15 cellular contexts compared by ENCODE assay signal in the genomic region with DNA sequence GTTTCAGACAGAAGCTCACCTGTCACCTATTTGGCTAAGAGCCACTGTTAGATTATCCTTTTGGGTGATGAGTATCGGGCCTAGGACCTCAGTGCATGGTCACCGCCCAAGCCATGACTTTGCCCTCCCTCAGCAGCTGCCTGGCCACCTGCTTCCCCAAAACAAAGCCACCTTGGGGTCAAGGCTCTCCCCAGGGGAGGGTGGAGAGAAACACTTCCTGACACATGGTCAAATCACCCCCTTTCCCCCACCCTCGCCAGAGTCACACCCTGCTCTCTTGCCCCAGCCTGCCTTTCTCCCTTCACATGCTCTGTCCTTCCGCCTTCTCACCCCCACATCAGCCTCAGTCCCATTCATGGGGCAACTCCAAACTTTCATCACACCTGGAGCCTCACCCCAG. TPM values are rescaled to one million over a fixed set of nuclear protein-coding genes. Genes with fewer than 3 reads are reported as not detected.
DNase-seq lines count a peak whose midpoint lies in the region; ATAC-seq and TF ChIP-seq lines count a peak whose summit lies in the region.
"Had no signal": no experiment of that assay in that cellular context is flagged by ENCODE, and none has a peak within 500 bp of the region (broad histone marks: within the 10 kb centered on the region; RNA-seq: fewer than 3 reads in every experiment).

No MANE protein-coding gene starts in this region.

- CTCF ChIA-PET in CD4-positive, alpha-beta memory T cell (lab: Charles Lee; ENCODE audit: partially characterized antibody) = interaction anchor here (0.8 to 16.4 kb wide), 5 partner anchors 7 to 102 kb away, joined by 3 to 518 read pairs (median 12); a partner anchor contains a TSS

- H3K4me1 Mint-ChIP-seq in chondrocyte (ENCODE audit: low read depth) = peaks cover 18% of the 10 kb centered on the region
- H3K4me1 Mint-ChIP-seq in CD4-positive, alpha-beta memory T cell = peaks cover 19 to 44% (median 25%) of the 10 kb centered on the region in 4 donors

- no peaks in the 10 kb centered on the region for H3K9me3 Mint-ChIP-seq in chondrocyte (ENCODE audit: low read depth)
- H3K9me3 Mint-ChIP-seq in CD4-positive, alpha-beta memory T cell = peaks cover 0 to 2% (median 0%) of the 10 kb centered on the region in 8 donors
- H3K9me3 Mint-ChIP-seq: CD8-positive, alpha-beta T cell had no signal

- H3K9me2 ChIP-seq in MM.1S (replicated peaks; ENCODE audit: insufficient read depth, low read length) = no peaks in the 10 kb centered on the region

- H3K4me3 ChIP-seq in MM.1S (ENCODE audit: low read length) (no peak overlapping the region), osteoblast (ENCODE audit: insufficient read depth, low read length) (no peak overlapping the region)
- H3K4me3 ChIP-seq in CD4-positive, alpha-beta memory T cell (ENCODE audit: low read length in 2 of 2) = no peak overlapping the region
- H3K4me3 ChIP-seq: adrenal gland had no signal

- H2AFZ ChIP-seq in MM.1S (ENCODE audit: low read length) (no peak overlapping the region), osteoblast (ENCODE audit: low read length) (no peak overlapping the region)

- H4K20me1 ChIP-seq in MM.1S (ENCODE audit: insufficient read depth, low read length) (no peaks in the 10 kb centered on the region), osteoblast (ENCODE audit: insufficient read depth, low read length) (peaks cover 4% of the 10 kb centered on the region)

- no peak for ATAC-seq in HG03378 (IDR thresholded peaks at IDR 0.05; ENCODE audit: unreplicated experiment)
- ATAC-seq in HG03095 (IDR thresholded peaks at IDR 0.05; ENCODE audit: unreplicated experiment) = no peak
- ATAC-seq: CD8-positive, alpha-beta T cell had no signal

- DNase-seq in COLO668 (lab: John Stamatoyannopoulos, UW; ENCODE audit: unreplicated experiment) = peak; percentile 5
- no peak for DNase-seq in MM.1S
- peak; percentile 29 for DNase-seq in chondrocyte (ENCODE audit: low spot score)
- peak; percentile 35 for DNase-seq in osteoblast (ENCODE audit: insufficient read length, low spot score, missing footprints)
- DNase-seq in CD4-positive, alpha-beta memory T cell = no peak
- no peak for DNase-seq in stimulated activated CD4-positive, alpha-beta T cell treated with anti-CD3 and anti-CD28 coated beads, Interleukin-12 subunit alpha, Interleukin-12 subunit beta, amount 100 ng/mL, for 4 hours
- DNase-seq: adrenal gland; CD8-positive, alpha-beta T cell; dermis blood vessel endothelial cell; NCI-H1105; NCI-H446 treated with DMSO at 0.1 percent for 48 hours; retina; SHP77 treated with DMSO at 0.1 percent for 48 hours had no signal

- H3K4me1 ChIP-seq in MM.1S (ENCODE audit: low read length) (peaks cover 21% of the 10 kb centered on the region), osteoblast (ENCODE audit: insufficient read depth, low read length) (peaks cover 28% of the 10 kb centered on the region)
- peaks cover 29% of the 10 kb centered on the region for H3K4me1 ChIP-seq in CD4-positive, alpha-beta memory T cell (ENCODE audit: insufficient read depth, low read length)

- peak overlapping the region; percentile 74; the same call in 1 of the 2 replicates for H3K4me2 ChIP-seq in MM.1S (ENCODE audit: low read depth, low read length)
- no peak overlapping the region for H3K4me2 ChIP-seq in osteoblast (ENCODE audit: insufficient read depth, low read length)

- H3K9ac ChIP-seq in MM.1S (ENCODE audit: low read length) = no peak overlapping the region

- H3K27me3 ChIP-seq in MM.1S (replicated peaks; ENCODE audit: insufficient read depth, low read length) (no peaks in the 10 kb centered on the region), osteoblast (ENCODE audit: insufficient read depth, low read length) (no peaks in the 10 kb centered on the region)
- no peaks in the 10 kb centered on the region for H3K27me3 ChIP-seq in CD4-positive, alpha-beta memory T cell (ENCODE audit: insufficient read depth, low read length)
- H3K27me3 ChIP-seq: adrenal gland had no signal

- H3K4me3 Mint-ChIP-seq in chondrocyte (ENCODE audit: unreplicated experiment) = no peak overlapping the region
- peak overlapping the region in 4 of 8 donors; percentile 24 to 79 (median 53) for H3K4me3 Mint-ChIP-seq in CD4-positive, alpha-beta memory T cell

- H3K27ac ChIP-seq in MM.1S (ENCODE audit: low read length) = no peak overlapping the region
- no peak overlapping the region for H3K27ac ChIP-seq in osteoblast (ENCODE audit: low read depth, low read length)
- H3K27ac ChIP-seq in CD4-positive, alpha-beta memory T cell (ENCODE audit: low read depth, low read length) = no peak overlapping the region
- H3K27ac ChIP-seq: adrenal gland had no signal

- no peak overlapping the region for H3K27ac Mint-ChIP-seq in chondrocyte (ENCODE audit: unreplicated experiment)
- peak overlapping the region in 1 of 7 donors; percentile 59 for H3K27ac Mint-ChIP-seq in CD4-positive, alpha-beta memory T cell
- H3K27ac Mint-ChIP-seq: CD8-positive, alpha-beta T cell had no signal

- POLR2A ChIA-PET in CD4-positive, alpha-beta memory T cell (lab: Charles Lee; ENCODE audit: partially characterized antibody) = interaction anchor here (0.8 kb wide), 1 partner anchor 364 kb away, joined by 3 read pairs; no protein-coding TSS in a partner anchor

- no peak for TF ChIP-seq CTCF in MM.1S (IDR thresholded peaks at IDR 0.05; ENCODE audit: low read length)
- TF ChIP-seq CTCF in chondrocyte (IDR thresholded peaks at IDR 0.05) = no peak
- TF ChIP-seq CTCF in osteoblast (IDR thresholded peaks at IDR 0.05; ENCODE audit: extremely low read depth, low read depth, low read length) = no peak

- peaks cover 3% of the 10 kb centered on the region for H3K27me3 Mint-ChIP-seq in chondrocyte (ENCODE audit: low read depth)
- H3K27me3 Mint-ChIP-seq in CD4-positive, alpha-beta memory T cell = peaks cover 1 to 7% of the 10 kb centered on the region in 2 donors

- H3K36me3 ChIP-seq in MM.1S (replicated peaks; ENCODE audit: insufficient read depth, low read length) (no peaks in the 10 kb centered on the region), osteoblast (ENCODE audit: insufficient read depth, low read length) (no peaks in the 10 kb centered on the region)
- no peaks in the 10 kb centered on the region for H3K36me3 ChIP-seq in CD4-positive, alpha-beta memory T cell (ENCODE audit: insufficient read depth, low read length)
- H3K36me3 ChIP-seq: adrenal gland had no signal

- H3F3A ChIP-seq in MM.1S (ENCODE audit: insufficient read depth, low read length) = peaks cover 13% of the 10 kb centered on the region; the same call in 1 of the 2 replicates

- H3K36me3 Mint-ChIP-seq in chondrocyte (ENCODE audit: low read depth) = no peaks in the 10 kb centered on the region
- no peaks in the 10 kb centered on the region for H3K36me3 Mint-ChIP-seq in CD4-positive, alpha-beta memory T cell
- H3K36me3 Mint-ChIP-seq: CD8-positive, alpha-beta T cell had no signal

- H3K9me3 ChIP-seq in MM.1S (replicated peaks; ENCODE audit: insufficient read depth, low read length) = no peaks in the 10 kb centered on the region
- no peaks in the 10 kb centered on the region for H3K9me3 ChIP-seq in osteoblast (ENCODE audit: low read depth, low read length)
- H3K9me3 ChIP-seq in CD4-positive, alpha-beta memory T cell (ENCODE audit: control insufficient read depth in 1 of 2, low read length in 2 of 2) = no peaks in the 10 kb centered on the region
- H3K9me3 ChIP-seq: adrenal gland had no signal

- no peaks in the 10 kb centered on the region; the same call in 1 of the 2 replicates for H3K79me2 ChIP-seq in MM.1S (ENCODE audit: low read length)
- peaks cover 28% of the 10 kb centered on the region for H3K79me2 ChIP-seq in osteoblast (ENCODE audit: insufficient read depth, low read length)

- intact Hi-C loops in CD4-positive, alpha-beta memory T cell (cut with micrococcal nuclease) = loop anchor here (5.0 kb wide), 1 partner anchor 46 kb away; a partner anchor contains a TSS

RNA-seq across cellular contexts. Expression of a gene that starts 1.7 kb away (rescaled TPM):
- total RNA-seq in chondrocyte (2.8 to 8.0 TPM (median 7.2 TPM) in 3 replicates), osteoblast (1.8 and 2.5 TPM in 2 replicates)
- under 1 TPM; 0.52 to 0.86 TPM for total RNA-seq in CD4-positive, alpha-beta memory T cell
- polyA plus RNA-seq in CD4-positive, alpha-beta memory T cell = 1 to 10 TPM; 1.2 to 2.4 TPM

RNA-seq across cellular contexts. Expression of a gene that starts 11.9 kb away (rescaled TPM):
- total RNA-seq in chondrocyte = not detected in 3 replicates
- not detected in 2 replicates for total RNA-seq in osteoblast
- total RNA-seq in CD4-positive, alpha-beta memory T cell = not detected
- polyA plus RNA-seq in CD4-positive, alpha-beta memory T cell = not detected
- total RNA-seq: adrenal gland; CD8-positive, alpha-beta T cell; dermis blood vessel endothelial cell had no signal

RNA-seq across cellular contexts. Expression of a gene that starts 45.2 kb away (rescaled TPM):
- total RNA-seq in chondrocyte (44.5 to 50.5 TPM (median 49.0 TPM) in 3 replicates), osteoblast (58.3 and 65.9 TPM in 2 replicates)
- total RNA-seq in CD4-positive, alpha-beta memory T cell = 10 to 100 TPM; 24.8 to 26.2 TPM
- 100 to 1,000 TPM; 116 to 223 TPM for polyA plus RNA-seq in CD4-positive, alpha-beta memory T cell

RNA-seq across cellular contexts. Expression of a gene that starts 53.5 kb away (rescaled TPM):
- total RNA-seq in chondrocyte (61.4 to 79.8 TPM (median 67.7 TPM) in 3 replicates), osteoblast (81.1 and 87.8 TPM in 2 replicates)
- total RNA-seq in CD4-positive, alpha-beta memory T cell = 100 to 1,000 TPM; 228 to 252 TPM
- 100 to 1,000 TPM in 1 of 2 donors, 10 to 100 TPM in 1; 58.6 to 100 TPM for polyA plus RNA-seq in CD4-positive, alpha-beta memory T cell

Comparison
In these comparisons a context has a peak if more than half of its experiments do, and no peak if none do; other contexts are left out.
1. DNase-seq: peak in COLO668 (single experiment), chondrocyte (single experiment) and osteoblast (single experiment); none in MM.1S (single experiment), CD4-positive, alpha-beta memory T cell (0 of 5) and stimulated activated CD4-positive, alpha-beta T cell treated with anti-CD3 and anti-CD28 coated beads, Interleukin-12 subunit alpha, Interleukin-12 subunit beta, amount 100 ng/mL, for 4 hours (single experiment).